Comparison of ENCODE assay signal across 11 cellular contexts in genomic region chr5:116154931-116155330, GRCh38.
"Had no signal": no experiment of that assay in that cellular context is flagged by ENCODE, and none has a peak within 500 bp of the region (broad histone marks: within the 10 kb centered on the region; RNA-seq: fewer than 3 reads in every experiment).

No MANE protein-coding gene starts in this region.

- H2AFZ ChIP-seq: GM23248, GM23338 had no signal

- H3K9me3 ChIP-seq: HAP-1 had no signal

- FAIRE-seq: H1, H54 had no signal

- H3K4me1 Mint-ChIP-seq: H9 had no signal

- DNase-seq: GM23248, GOT3, H7, H9, HCEC 1CT, HFFc6 had no signal

- H3K4me1 ChIP-seq: HAP-1 had no signal

- H3K4me3 ChIP-seq: GM23248, GM23338, HAP-1 had no signal

- H3K9ac ChIP-seq: GM23248 had no signal

- H3K9me3 Mint-ChIP-seq: GM23338, H9, HFFc6 had no signal

- ATAC-seq: GM23338, HCT116 had no signal

- H3K27ac ChIP-seq: GM23248 had no signal

- H3K4me3 Mint-ChIP-seq: GM23338, H9, HFFc6 had no signal

- H3K36me3 ChIP-seq: HAP-1 had no signal

- H3K27ac Mint-ChIP-seq: GM23338, HFFc6 had no signal

- H3K4me2 ChIP-seq: GM23338 had no signal
